ENCODE assay signal across 19 cellular contexts in the genomic region with DNA sequence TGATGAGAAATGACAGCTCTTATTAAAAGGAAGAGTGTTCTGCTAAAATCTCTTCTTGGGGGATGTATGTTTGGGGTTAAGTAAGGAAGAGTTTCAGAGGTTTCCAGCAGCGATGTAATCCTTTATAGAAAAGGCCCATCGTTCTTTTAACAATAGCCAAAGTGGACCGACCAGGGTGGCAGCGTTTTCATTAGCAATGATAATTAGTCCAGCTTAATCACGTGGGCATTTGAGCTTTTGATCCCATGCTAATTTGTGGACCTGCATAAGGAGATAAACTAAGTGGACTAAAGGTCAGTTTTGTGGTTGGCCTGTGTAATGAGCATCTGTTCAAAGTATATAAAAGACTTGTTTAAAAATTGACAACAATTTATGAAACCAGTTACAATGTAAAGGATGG.
DNase-seq lines count a peak whose midpoint lies in the region; ATAC-seq and TF ChIP-seq lines count a peak whose summit lies in the region.
"Had no signal": no experiment of that assay in that cellular context is flagged by ENCODE, and none has a peak within 500 bp of the region (broad histone marks: within the 10 kb centered on the region; RNA-seq: fewer than 3 reads in every experiment).

No MANE protein-coding gene starts in this region.

- H3K27me3 Mint-ChIP-seq in brain (no peaks in the 10 kb centered on the region), Calu3 (ENCODE audit: unreplicated experiment) (no peaks in the 10 kb centered on the region)
- H3K27me3 Mint-ChIP-seq: IgD-negative memory B cell had no signal

- TF ChIP-seq CTCF in brain (conservative IDR thresholded peaks at IDR 0.05) (no peak), neural cell (IDR thresholded peaks at IDR 0.05; ENCODE audit: poor library complexity, severe bottlenecking) (no peak), Calu3 (IDR thresholded peaks at IDR 0.05; ENCODE audit: unreplicated experiment) (no peak)

- DNase-seq in activated CD4-positive, alpha-beta T cell treated with anti-CD3 and anti-CD28 coated beads for 1 hour: no peak
- DNase-seq in Calu3: no peak
- no peak for DNase-seq in inferior parietal cortex (ENCODE audit: extremely low spot score)
- DNase-seq: BE2C; Caco-2; CD4-positive, alpha-beta T cell; DMS153; HCEC 1CT; NCI-H1417; NCI-H1930; NCI-H69 had no signal

- CTCF ChIA-PET in Calu3 (lab: Charles Lee): no interaction called here

- H3K4me3 ChIP-seq in BLaER1 treated with 17β-estradiol and CSF1 and Interleukin-3, amounts not matched to agents 10 nM and 100 nM: no peak overlapping the region
- H3K4me3 ChIP-seq in HUES48 (ENCODE audit: low read depth, low read length) (peak overlapping the region; percentile 31; the same call in 1 of the 2 replicates), neural cell (ENCODE audit: low read length) (no peak overlapping the region)

- H3K79me2 ChIP-seq in neural cell (replicated peaks; ENCODE audit: insufficient read depth, low read length): no peaks in the 10 kb centered on the region

- no peak overlapping the region for H3K9ac ChIP-seq in BLaER1 treated with 17β-estradiol and CSF1 and Interleukin-3, amounts not matched to agents 10 nM and 100 nM
- H3K9ac ChIP-seq in HUES48 (ENCODE audit: low read depth, low read length): no peak overlapping the region
- no peak overlapping the region for H3K9ac ChIP-seq in neural cell (ENCODE audit: low read length)

- H3K9me3 Mint-ChIP-seq in brain (peaks cover 0 to 7% (median 5%) of the 10 kb centered on the region in 5 experiments), Calu3 (ENCODE audit: low read depth, unreplicated experiment) (peaks cover 15% of the 10 kb centered on the region)

- peaks cover 7% of the 10 kb centered on the region for H3F3A ChIP-seq in neural cell (ENCODE audit: insufficient read depth, low read length, poor library complexity, severe bottlenecking)

- no peak overlapping the region for H2AFZ ChIP-seq in neural cell (ENCODE audit: low read depth, low read length)

- BruUV-seq in Calu3 (replicated peaks; lab: Mats Ljungman, UMichigan): no TSS peak

- no peak for TF ChIP-seq EP300 in neural cell (conservative IDR thresholded peaks at IDR 0.05; ENCODE audit: poor library complexity, severe bottlenecking)

- H3K36me3 ChIP-seq in BLaER1 treated with 17β-estradiol and CSF1 and Interleukin-3, amounts not matched to agents 10 nM and 100 nM: peaks cover 0 to 6% (median 0%) of the 10 kb centered on the region in 11 experiments; a peak in 1 of 22 replicates
- H3K36me3 ChIP-seq in HUES48 (ENCODE audit: control insufficient read depth, insufficient read depth, low read length) (no peaks in the 10 kb centered on the region), neural cell (ENCODE audit: insufficient read depth, low read length) (no peaks in the 10 kb centered on the region)
- H3K36me3 ChIP-seq: BE2C had no signal

- intact Hi-C loops in Calu3 (cut with micrococcal nuclease; ENCODE audit: unreplicated experiment): no loop called here

- peaks cover 4 to 14% (median 12%) of the 10 kb centered on the region in 11 experiments; a peak in 21 of 22 replicates for H3K9me3 ChIP-seq in BLaER1 treated with 17β-estradiol and CSF1 and Interleukin-3, amounts not matched to agents 10 nM and 100 nM (replicated peaks in 1 of 11)
- H3K9me3 ChIP-seq in HUES48 (ENCODE audit: control insufficient read depth, insufficient read depth, low read length) (no peaks in the 10 kb centered on the region), neural cell (ENCODE audit: low read length) (peaks cover 3% of the 10 kb centered on the region)
- H3K9me3 ChIP-seq: BE2C, Caco-2 had no signal

- H3K27ac ChIP-seq in BLaER1 treated with 17β-estradiol and CSF1 and Interleukin-3, amounts not matched to agents 10 nM and 100 nM: no peak overlapping the region
- H3K27ac ChIP-seq in HUES48 (ENCODE audit: low read depth, low read length) (peak overlapping the region; percentile 83), neural cell (ENCODE audit: low read length) (peak overlapping the region; percentile 93)
- H3K27ac ChIP-seq: HL-60 had no signal

- peak overlapping the region in 7 of 11 experiments; percentile 8 to 73 (median 63); a peak in 9 of 22 replicates for H3K4me2 ChIP-seq in BLaER1 treated with 17β-estradiol and CSF1 and Interleukin-3, amounts not matched to agents 10 nM and 100 nM
- no peak overlapping the region for H3K4me2 ChIP-seq in neural cell (ENCODE audit: low read length)

- H3K4me3 Mint-ChIP-seq in brain (peak overlapping the region in 2 of 5 experiments; percentile 30 to 58), Calu3 (ENCODE audit: low read depth, unreplicated experiment) (no peak overlapping the region)
- H3K4me3 Mint-ChIP-seq: CD4-positive, alpha-beta T cell; IgD-negative memory B cell had no signal

- no peak for ATAC-seq in HG02981 (IDR thresholded peaks at IDR 0.05; ENCODE audit: unreplicated experiment)
- ATAC-seq: Panc1 had no signal

- H3K4me1 ChIP-seq in BLaER1 treated with 17β-estradiol and CSF1 and Interleukin-3, amounts not matched to agents 10 nM and 100 nM: peaks cover 8 to 56% (median 32%) of the 10 kb centered on the region in 10 experiments; a peak in 19 of 20 replicates
- H3K4me1 ChIP-seq in HUES48 (ENCODE audit: control insufficient read depth, insufficient read depth, low read length): peaks cover 74% of the 10 kb centered on the region
- H3K4me1 ChIP-seq: BE2C, Caco-2 had no signal

- peaks cover 6% of the 10 kb centered on the region for H3K36me3 Mint-ChIP-seq in brain
- no peaks in the 10 kb centered on the region for H3K36me3 Mint-ChIP-seq in Calu3 (ENCODE audit: insufficient read depth, unreplicated experiment)

- peaks cover 0 to 6% (median 0%) of the 10 kb centered on the region in 11 experiments; a peak in 1 of 22 replicates for H4K20me1 ChIP-seq in BLaER1 treated with 17β-estradiol and CSF1 and Interleukin-3, amounts not matched to agents 10 nM and 100 nM
- H4K20me1 ChIP-seq in neural cell (ENCODE audit: insufficient read depth): no peaks in the 10 kb centered on the region

- peak overlapping the region in 3 of 5 experiments; percentile 16 to 85 (median 44) for H3K27ac Mint-ChIP-seq in brain
- H3K27ac Mint-ChIP-seq in Calu3 (ENCODE audit: unreplicated experiment): no peak overlapping the region
- H3K27ac Mint-ChIP-seq: CD4-positive, alpha-beta T cell had no signal

- no peaks in the 10 kb centered on the region for H3K9me2 ChIP-seq in neural cell (ENCODE audit: insufficient read depth, low read length)

- TF ChIP-seq RAD21 in neural cell (conservative IDR thresholded peaks at IDR 0.05): no peak

- H3K4me1 Mint-ChIP-seq in brain (peaks cover 69% of the 10 kb centered on the region), Calu3 (ENCODE audit: low read depth, unreplicated experiment) (no peaks in the 10 kb centered on the region)
- H3K4me1 Mint-ChIP-seq: IgD-negative memory B cell had no signal

- H3K27me3 ChIP-seq in BLaER1 treated with 17β-estradiol and CSF1 and Interleukin-3, amounts not matched to agents 10 nM and 100 nM: no peaks in the 10 kb centered on the region
- no peaks in the 10 kb centered on the region for H3K27me3 ChIP-seq in HUES48 (ENCODE audit: control insufficient read depth, insufficient read depth, low read length)
- no peaks in the 10 kb centered on the region for H3K27me3 ChIP-seq in neural cell (ENCODE audit: insufficient read depth, low read depth, low read length)
- H3K27me3 ChIP-seq: BE2C had no signal

TF ChIP-seq in neural cell, 6 proteins besides CTCF, POLR2A, EP300 and RAD21:
- TF ChIP-seq POLR2AphosphoS5 (IDR thresholded peaks at IDR 0.05): no peak
- TF ChIP-seq, protein P1, sequence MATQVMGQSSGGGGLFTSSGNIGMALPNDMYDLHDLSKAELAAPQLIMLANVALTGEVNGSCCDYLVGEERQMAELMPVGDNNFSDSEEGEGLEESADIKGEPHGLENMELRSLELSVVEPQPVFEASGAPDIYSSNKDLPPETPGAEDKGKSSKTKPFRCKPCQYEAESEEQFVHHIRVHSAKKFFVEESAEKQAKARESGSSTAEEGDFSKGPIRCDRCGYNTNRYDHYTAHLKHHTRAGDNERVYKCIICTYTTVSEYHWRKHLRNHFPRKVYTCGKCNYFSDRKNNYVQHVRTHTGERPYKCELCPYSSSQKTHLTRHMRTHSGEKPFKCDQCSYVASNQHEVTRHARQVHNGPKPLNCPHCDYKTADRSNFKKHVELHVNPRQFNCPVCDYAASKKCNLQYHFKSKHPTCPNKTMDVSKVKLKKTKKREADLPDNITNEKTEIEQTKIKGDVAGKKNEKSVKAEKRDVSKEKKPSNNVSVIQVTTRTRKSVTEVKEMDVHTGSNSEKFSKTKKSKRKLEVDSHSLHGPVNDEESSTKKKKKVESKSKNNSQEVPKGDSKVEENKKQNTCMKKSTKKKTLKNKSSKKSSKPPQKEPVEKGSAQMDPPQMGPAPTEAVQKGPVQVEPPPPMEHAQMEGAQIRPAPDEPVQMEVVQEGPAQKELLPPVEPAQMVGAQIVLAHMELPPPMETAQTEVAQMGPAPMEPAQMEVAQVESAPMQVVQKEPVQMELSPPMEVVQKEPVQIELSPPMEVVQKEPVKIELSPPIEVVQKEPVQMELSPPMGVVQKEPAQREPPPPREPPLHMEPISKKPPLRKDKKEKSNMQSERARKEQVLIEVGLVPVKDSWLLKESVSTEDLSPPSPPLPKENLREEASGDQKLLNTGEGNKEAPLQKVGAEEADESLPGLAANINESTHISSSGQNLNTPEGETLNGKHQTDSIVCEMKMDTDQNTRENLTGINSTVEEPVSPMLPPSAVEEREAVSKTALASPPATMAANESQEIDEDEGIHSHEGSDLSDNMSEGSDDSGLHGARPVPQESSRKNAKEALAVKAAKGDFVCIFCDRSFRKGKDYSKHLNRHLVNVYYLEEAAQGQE (IDR thresholded peaks at IDR 0.05; ENCODE audit: borderline replicate concordance): no peak
- no peak for TF ChIP-seq EZH2 (IDR thresholded peaks at IDR 0.05; ENCODE audit: borderline replicate concordance, insufficient read depth, low read length, poor library complexity, severe bottlenecking)
- no peak for TF ChIP-seq SMC3 (conservative IDR thresholded peaks at IDR 0.05; ENCODE audit: poor library complexity)
- TF ChIP-seq TAF1 (IDR thresholded peaks at IDR 0.05; ENCODE audit: low read depth): no peak
- TF ChIP-seq MXI1 (conservative IDR thresholded peaks at IDR 0.05; ENCODE audit: poor library complexity, severe bottlenecking): no peak
TF ChIP-seq in neural cell: peak in this region for 0.

Comparison
In these comparisons a context has a peak if more than half of its experiments do, and no peak if none do; other contexts are left out.
1. H3K27ac ChIP-seq: peak in HUES48 (single experiment) and neural cell (single experiment); none in BLaER1 treated with 17β-estradiol and CSF1 and Interleukin-3, amounts not matched to agents 10 nM and 100 nM (0 of 11).